In the genomic region with DNA sequence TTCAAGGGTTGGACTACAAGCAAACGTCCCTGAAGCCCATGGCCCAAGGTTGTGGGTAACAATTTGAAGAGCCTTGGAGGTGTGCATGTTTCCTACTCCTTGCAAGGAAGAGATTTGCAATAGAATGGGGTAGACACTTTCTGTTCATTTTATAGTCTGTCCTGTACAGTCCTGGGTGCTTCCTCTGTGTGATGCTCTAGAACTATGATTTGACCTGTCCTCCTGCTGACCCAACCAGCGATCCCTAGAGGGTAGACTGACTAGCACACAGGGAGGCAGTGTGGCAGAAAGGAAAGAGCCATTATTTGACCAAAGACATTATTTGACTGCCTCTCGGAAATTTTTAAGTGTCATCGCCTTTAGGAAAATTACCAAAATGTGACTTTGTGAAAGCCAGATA, we compare ENCODE assay signal across 7 cellular contexts.
"Had no signal": no experiment of that assay in that cellular context is flagged by ENCODE, and none has a peak within 500 bp of the region (broad histone marks: within the 10 kb centered on the region; RNA-seq: fewer than 3 reads in every experiment).

No MANE protein-coding gene starts in this region.

- FAIRE-seq: HepG2, HTR-8/SVneo, K562 had no signal

- DNase-seq: IMR-90, KBM-7 had no signal

- H3K36me3 Mint-ChIP-seq: IgD-negative memory B cell had no signal

- H3K27ac ChIP-seq: HL-60 had no signal

- H3K9me3 Mint-ChIP-seq: IgD-negative memory B cell had no signal

- H3K4me3 Mint-ChIP-seq: IgD-negative memory B cell had no signal

- H3K4me3 ChIP-seq: K562 had no signal

- H3K27me3 Mint-ChIP-seq: IgD-negative memory B cell had no signal

- H3K27ac Mint-ChIP-seq: IgD-negative memory B cell had no signal

- ATAC-seq: HepG2, K562 had no signal

- H3K4me1 Mint-ChIP-seq: IgD-negative memory B cell had no signal
